32 cellular contexts compared by ENCODE assay signal in the genomic region with DNA sequence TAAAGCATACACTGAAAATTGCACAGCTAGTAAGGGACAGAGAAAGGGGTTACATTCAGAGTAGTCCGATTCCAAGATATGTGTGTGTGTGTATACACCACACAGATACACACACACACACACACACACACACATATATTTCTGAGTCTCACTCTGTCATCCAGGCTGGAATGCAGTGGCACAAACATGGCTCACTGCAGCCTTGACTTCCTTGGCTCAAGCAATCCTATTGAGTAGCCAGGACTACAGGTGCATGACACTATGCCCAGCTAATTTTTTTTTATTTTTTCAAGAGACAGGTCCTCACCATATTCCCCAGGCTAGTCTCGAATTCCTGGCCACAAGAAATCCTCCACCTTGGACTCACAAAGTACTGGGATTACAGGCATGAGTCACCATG.
"Had no signal": no experiment of that assay in that cellular context is flagged by ENCODE, and none has a peak within 500 bp of the region (broad histone marks: within the 10 kb centered on the region; RNA-seq: fewer than 3 reads in every experiment).

No MANE protein-coding gene starts in this region.

- DNase-seq: activated CD4-positive, alpha-beta memory T cell treated with anti-CD3 and anti-CD28 coated beads, Interleukin-2, amount 10 ng/mL, durations not matched to agents 7 days and 5 days; activated CD4-positive, alpha-beta T cell treated with anti-CD3 and anti-CD28 coated beads for 1 hour; activated CD4-positive, alpha-beta T cell treated with anti-CD3 and anti-CD28 coated beads for 48 hours; activated CD4-positive, CD25-positive, alpha-beta regulatory T cell; activated CD8-positive, alpha-beta memory T cell treated with anti-CD3 and anti-CD28 coated beads for 24 hours; activated CD8-positive, alpha-beta memory T cell treated with anti-CD3 and anti-CD28 coated beads, Interleukin-2, amount 10 ng/mL, durations not matched to agents 7 days and 5 days; activated CD8-positive, alpha-beta memory T cell treated with anti-CD3 and anti-CD28 coated beads, Interleukin-2, amount 50 U/mL, for 48 hours; activated effector memory CD4-positive, alpha-beta T cell treated with Interleukin-2 at 50 U/mL for 16 hours; activated naive CD4-positive, alpha-beta T cell treated with anti-CD3 and anti-CD28 coated beads, Interleukin-2, amount 10 ng/mL, durations not matched to agents 7 days and 5 days; activated naive CD8-positive, alpha-beta T cell treated with anti-CD3 and anti-CD28 coated beads, Interleukin-2, amount 50 U/mL, for 24 hours; activated T-cell treated with anti-CD3 and anti-CD28 coated beads, Interleukin-2, amount 50 U/mL, for 48 hours; anterior cingulate cortex; brain microvascular endothelial cell; central memory CD4-positive, alpha-beta T cell; colonic mucosa; NCI-H1105; NCI-H1417 treated with DMSO at 0.1 percent for 48 hours; NCI-H187 treated with DMSO at 0.1 percent for 48 hours; NCI-H2081; NCI-H226; NCI-H524 treated with DMSO at 0.1 percent for 48 hours; NCI-H748 treated with DMSO at 0.1 percent for 48 hours; NK-92 treated with Interleukin-12 subunit alpha and Interleukin-12 subunit beta, amount 100 ng/mL, for 24 hours; PC-3; Peyer's patch; SIG-M5; SW 1271; T1000; WERI-Rb-1 had no signal

- ATAC-seq: activated CD8-positive, alpha-beta memory T cell treated with anti-CD3 and anti-CD28 coated beads, Interleukin-2, amount 10 ng/mL, durations not matched to agents 7 days and 5 days; activated naive CD8-positive, alpha-beta T cell treated with anti-CD3 and anti-CD28 coated beads, Interleukin-2, amount 50 U/mL, for 24 hours; PC-3; Right ventricle myocardium inferior had no signal

- H3K9me3 ChIP-seq: colonic mucosa, Peyer's patch had no signal

- H3K4me1 ChIP-seq: colonic mucosa, Peyer's patch had no signal

- H3K4me3 ChIP-seq: colonic mucosa, Peyer's patch had no signal

- H3K27ac ChIP-seq: brain microvascular endothelial cell, colonic mucosa, Peyer's patch, RWPE1, WERI-Rb-1 had no signal

- H3K36me3 ChIP-seq: brain microvascular endothelial cell, colonic mucosa, Peyer's patch, WERI-Rb-1 had no signal

- H3K27me3 Mint-ChIP-seq: activated naive CD8-positive, alpha-beta T cell had no signal

- H3K27me3 ChIP-seq: brain microvascular endothelial cell, colonic mucosa, Peyer's patch had no signal

- H3K4me3 Mint-ChIP-seq: activated CD4-positive, alpha-beta memory T cell treated with anti-CD3 and anti-CD28 coated beads, Interleukin-2, amount 10 ng/mL, durations not matched to agents 7 days and 5 days; activated CD8-positive, alpha-beta memory T cell treated with anti-CD3 and anti-CD28 coated beads, Interleukin-2, amount 10 ng/mL, durations not matched to agents 7 days and 5 days; activated naive CD4-positive, alpha-beta T cell treated with anti-CD3 and anti-CD28 coated beads, Interleukin-2, amount 10 ng/mL, durations not matched to agents 7 days and 5 days; activated naive CD8-positive, alpha-beta T cell; activated naive CD8-positive, alpha-beta T cell treated with anti-CD3 and anti-CD28 coated beads, Interleukin-2, amount 50 U/mL, for 24 hours had no signal

- H3K27ac Mint-ChIP-seq: activated CD4-positive, alpha-beta memory T cell treated with anti-CD3 and anti-CD28 coated beads, Interleukin-2, amount 10 ng/mL, durations not matched to agents 7 days and 5 days; activated CD8-positive, alpha-beta memory T cell treated with anti-CD3 and anti-CD28 coated beads, Interleukin-2, amount 10 ng/mL, durations not matched to agents 7 days and 5 days; activated naive CD4-positive, alpha-beta T cell treated with anti-CD3 and anti-CD28 coated beads, Interleukin-2, amount 10 ng/mL, durations not matched to agents 7 days and 5 days; activated naive CD8-positive, alpha-beta T cell; activated naive CD8-positive, alpha-beta T cell treated with anti-CD3 and anti-CD28 coated beads, Interleukin-2, amount 50 U/mL, for 24 hours had no signal

- H3K9me3 Mint-ChIP-seq: activated CD4-positive, alpha-beta memory T cell treated with anti-CD3 and anti-CD28 coated beads, Interleukin-2, amount 10 ng/mL, durations not matched to agents 7 days and 5 days; activated naive CD4-positive, alpha-beta T cell treated with anti-CD3 and anti-CD28 coated beads, Interleukin-2, amount 10 ng/mL, durations not matched to agents 7 days and 5 days; activated naive CD8-positive, alpha-beta T cell treated with anti-CD3 and anti-CD28 coated beads, Interleukin-2, amount 50 U/mL, for 24 hours had no signal

- H3K36me3 Mint-ChIP-seq: activated CD8-positive, alpha-beta memory T cell treated with anti-CD3 and anti-CD28 coated beads, Interleukin-2, amount 10 ng/mL, durations not matched to agents 7 days and 5 days; activated naive CD4-positive, alpha-beta T cell treated with anti-CD3 and anti-CD28 coated beads, Interleukin-2, amount 10 ng/mL, durations not matched to agents 7 days and 5 days; activated naive CD8-positive, alpha-beta T cell had no signal

- H3K4me1 Mint-ChIP-seq: activated CD4-positive, alpha-beta memory T cell treated with anti-CD3 and anti-CD28 coated beads, Interleukin-2, amount 10 ng/mL, durations not matched to agents 7 days and 5 days; activated CD8-positive, alpha-beta memory T cell treated with anti-CD3 and anti-CD28 coated beads, Interleukin-2, amount 10 ng/mL, durations not matched to agents 7 days and 5 days; activated naive CD4-positive, alpha-beta T cell treated with anti-CD3 and anti-CD28 coated beads, Interleukin-2, amount 10 ng/mL, durations not matched to agents 7 days and 5 days; activated naive CD8-positive, alpha-beta T cell treated with anti-CD3 and anti-CD28 coated beads, Interleukin-2, amount 50 U/mL, for 24 hours had no signal
